30 cellular contexts compared by ENCODE assay signal in genomic region chr19:1501200-1501595, GRCh38. TPM values are rescaled to one million over a fixed set of nuclear protein-coding genes. Genes with fewer than 3 reads are reported as not detected.
DNase-seq lines count a peak whose midpoint lies in the region; ATAC-seq, FAIRE-seq and TF ChIP-seq lines count a peak whose summit lies in the region.
"Had no signal": no experiment of that assay in that cellular context is flagged by ENCODE, and none has a peak within 500 bp of the region (broad histone marks: within the 10 kb centered on the region; RNA-seq: fewer than 3 reads in every experiment).

No MANE protein-coding gene starts in this region.

- peaks cover 28% of the 10 kb centered on the region for H3K27me3 ChIP-seq in foreskin keratinocyte

- no peak for TF ChIP-seq EP300 in A549 (IDR thresholded peaks at IDR 0.05)

- WGBS in A549 (ENCODE audit: missing lambda C conversion rate): 77% methylated on average over 2 of the region's 9 CpGs

- TF ChIP-seq CTCF in A549 (IDR thresholded peaks at IDR 0.05): no peak
- TF ChIP-seq CTCF in foreskin keratinocyte (conservative IDR thresholded peaks at IDR 0.05): no peak

- no peak overlapping the region for H3K4me3 ChIP-seq in A549
- H3K4me3 ChIP-seq: lung, MG63, psoas muscle, SK-N-MC, tibial artery had no signal

- TF ChIP-seq POLR2A in A549 (IDR thresholded peaks at IDR 0.05; ENCODE audit: low read length): no peak

- CTCF ChIA-PET in A549 (lab: Yijun Ruan, JAX): interaction anchor here (1.0 to 2.5 kb wide), 2 partner anchors 11 to 46 kb away, joined by 3 to 9 read pairs; no protein-coding TSS in a partner anchor

- FAIRE-seq in A549 (lab: Jason Lieb, UNC): no peak
- FAIRE-seq: kidney had no signal

- DNase-seq in A549 (ENCODE audit: low read depth in 1 of 2, low spot score in 1 of 2) (no peak), HK-2 (ENCODE audit: unreplicated experiment) (peak; percentile 49), foreskin keratinocyte (no peak), mucosa of gallbladder (ENCODE audit: low spot score) (peak; percentile 85), NCI-H2107 (lab: John Stamatoyannopoulos, UW) (no peak)
- DNase-seq in central memory CD4-positive, alpha-beta T cell: no peak
- DNase-seq: activated CD4-positive, alpha-beta T cell treated with anti-CD3 and anti-CD28 coated beads for 1 hour; activated effector memory CD4-positive, alpha-beta T cell treated with anti-CD3 and anti-CD28 coated beads, Interleukin-2, amount 50 U/mL, for 16 hours; activated T-cell treated with anti-CD3 and anti-CD28 coated beads, Interleukin-2, amount 50 U/mL, for 1 hour; BE2C; cerebellar nuclear complex; HCEC 1CT; KBM-7; kidney; MG63; NCI-H1417; NCI-H2081; NCI-H345; psoas muscle; stimulated activated CD8-positive, alpha-beta memory T cell treated with anti-CD3 and anti-CD28 coated beads, Interleukin-4, amount 100 ng/mL, for 48 hours; T-helper 2 cell; tibial artery had no signal

- H3K27ac ChIP-seq in A549 (no peak overlapping the region), foreskin keratinocyte (no peak overlapping the region)
- H3K27ac ChIP-seq: psoas muscle, SK-N-MC, tibial artery had no signal

- H3K4me1 ChIP-seq in A549 (peaks cover 13% of the 10 kb centered on the region; the same call in 2 of the 3 replicates), foreskin keratinocyte (no peaks in the 10 kb centered on the region)
- H3K4me1 ChIP-seq: BE2C had no signal

- ATAC-seq in A549: no peak
- ATAC-seq in foreskin keratinocyte: peak; percentile 36
- ATAC-seq in GM21529 (IDR thresholded peaks at IDR 0.05; ENCODE audit: unreplicated experiment): no peak
- ATAC-seq in HG02840 (IDR thresholded peaks at IDR 0.05; ENCODE audit: low FRiP score, unreplicated experiment): no peak

- POLR2A ChIA-PET in A549 (lab: Yijun Ruan, JAX): no interaction called here

- peak overlapping the region; percentile 39 for H3K4me2 ChIP-seq in A549

- no peak for TF ChIP-seq RAD21 in A549 (conservative IDR thresholded peaks at IDR 0.05 in 1 of 2, IDR thresholded peaks at IDR 0.05 in 1 of 2)

- H3K9me3 ChIP-seq in A549: no peaks in the 10 kb centered on the region
- H3K9me3 ChIP-seq: BE2C, MG63, psoas muscle, tibial artery had no signal

TF ChIP-seq in A549, 52 proteins besides CTCF, POLR2A, EP300 and RAD21:
- TF ChIP-seq CBX2 (IDR thresholded peaks at IDR 0.05; ENCODE audit: borderline replicate concordance, low read depth) (no peak), CEBPB (IDR thresholded peaks at IDR 0.05) (no peak), ZC3H11A (IDR thresholded peaks at IDR 0.05) (no peak), EHMT2 (IDR thresholded peaks at IDR 0.05; ENCODE audit: low read depth) (no peak), HOXB5 (CRISPR knock-in tag; IDR thresholded peaks at IDR 0.05) (no peak), BHLHE40 (IDR thresholded peaks at IDR 0.05; ENCODE audit: low read depth, low read length) (no peak), JUNB (IDR thresholded peaks at IDR 0.05) (no peak), ELK1 (IDR thresholded peaks at IDR 0.05; ENCODE audit: low read depth, low read length) (no peak), NFE2L2 (conservative IDR thresholded peaks at IDR 0.05; ENCODE audit: low read length) (no peak), RFX5 (IDR thresholded peaks at IDR 0.05) (no peak), MAFK (IDR thresholded peaks at IDR 0.05; ENCODE audit: partially characterized antibody) (no peak), CBX8 (IDR thresholded peaks at IDR 0.05) (no peak), KDM5A (IDR thresholded peaks at IDR 0.05) (no peak)
- TF ChIP-seq, protein P1, sequence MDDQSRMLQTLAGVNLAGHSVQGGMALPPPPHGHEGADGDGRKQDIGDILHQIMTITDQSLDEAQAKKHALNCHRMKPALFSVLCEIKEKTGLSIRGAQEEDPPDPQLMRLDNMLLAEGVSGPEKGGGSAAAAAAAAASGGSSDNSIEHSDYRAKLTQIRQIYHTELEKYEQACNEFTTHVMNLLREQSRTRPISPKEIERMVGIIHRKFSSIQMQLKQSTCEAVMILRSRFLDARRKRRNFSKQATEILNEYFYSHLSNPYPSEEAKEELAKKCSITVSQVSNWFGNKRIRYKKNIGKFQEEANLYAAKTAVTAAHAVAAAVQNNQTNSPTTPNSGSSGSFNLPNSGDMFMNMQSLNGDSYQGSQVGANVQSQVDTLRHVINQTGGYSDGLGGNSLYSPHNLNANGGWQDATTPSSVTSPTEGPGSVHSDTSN (IDR thresholded peaks at IDR 0.05): no peak
- TF ChIP-seq, protein P2, sequence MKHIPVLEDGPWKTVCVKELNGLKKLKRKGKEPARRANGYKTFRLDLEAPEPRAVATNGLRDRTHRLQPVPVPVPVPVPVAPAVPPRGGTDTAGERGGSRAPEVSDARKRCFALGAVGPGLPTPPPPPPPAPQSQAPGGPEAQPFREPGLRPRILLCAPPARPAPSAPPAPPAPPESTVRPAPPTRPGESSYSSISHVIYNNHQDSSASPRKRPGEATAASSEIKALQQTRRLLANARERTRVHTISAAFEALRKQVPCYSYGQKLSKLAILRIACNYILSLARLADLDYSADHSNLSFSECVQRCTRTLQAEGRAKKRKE (CRISPR knock-in tag; IDR thresholded peaks at IDR 0.05; ENCODE audit: low read depth): no peak

RNA-seq across cellular contexts. Expression of gene REEP6, which starts 10.2 kb away (rescaled TPM):
- polyA plus RNA-seq in A549 (2011; rRNA removed): 1.5 and 1.8 TPM in 2 replicates
- 2.7 and 4.1 TPM in 2 replicates for polyA plus RNA-seq in A549 (2012; cell fraction: cytosol; rRNA removed)
- polyA plus RNA-seq in A549 (2012; cell fraction: nucleus; rRNA removed): 2.5 and 3.1 TPM in 2 replicates
- 3.6 to 4.8 TPM (median 4.3 TPM) in 3 replicates for polyA plus RNA-seq in A549 (2017; fragmentation: RNase III; extraction: RNeasy Plus Mini Kit Qiagen cat#74134 plus additional on column Dnase treatment)
- 2.1 and 3.5 TPM in 2 replicates for polyA minus RNA-seq in A549 (2011; rRNA and poly(A)+ RNA removed)
- total RNA-seq in foreskin keratinocyte: 1.1 and 1.4 TPM in 2 replicates
- polyA plus RNA-seq in foreskin keratinocyte: 1.8 and 2.1 TPM in 2 replicates
- 80.5 TPM for total RNA-seq in mucosa of gallbladder

RNA-seq across cellular contexts. Expression of gene PCSK4, which starts 11.0 kb away (rescaled TPM):
- polyA plus RNA-seq in A549 (2011; rRNA removed) (0.76 and 1.0 TPM in 2 replicates), A549 (2017; fragmentation: RNase III; extraction: RNeasy Plus Mini Kit Qiagen cat#74134 plus additional on column Dnase treatment) (1.2 to 3.7 TPM (median 2.1 TPM) in 3 replicates), foreskin keratinocyte (1.0 and 1.1 TPM in 2 replicates)
- polyA plus RNA-seq in A549 (2012; cell fraction: cytosol; rRNA removed): 2.1 and 2.2 TPM in 2 replicates
- 17.3 and 28.8 TPM in 2 replicates for polyA plus RNA-seq in A549 (2012; cell fraction: nucleus; rRNA removed)
- 0.45 and 2.3 TPM in 2 replicates for polyA minus RNA-seq in A549 (2011; rRNA and poly(A)+ RNA removed)
- total RNA-seq in foreskin keratinocyte (0.78 and 0.92 TPM in 2 replicates), mucosa of gallbladder (11.7 TPM)

RNA-seq across cellular contexts. Expression of gene ADAMTSL5, which starts 11.6 kb away (rescaled TPM):
- 1.4 and 2.3 TPM in 2 replicates for polyA plus RNA-seq in A549 (2011; rRNA removed)
- polyA plus RNA-seq in A549 (2012; cell fraction: cytosol; rRNA removed): 2.9 and 4.8 TPM in 2 replicates
- 9.4 and 14.0 TPM in 2 replicates for polyA plus RNA-seq in A549 (2012; cell fraction: nucleus; rRNA removed)
- polyA plus RNA-seq in A549 (2017; fragmentation: RNase III; extraction: RNeasy Plus Mini Kit Qiagen cat#74134 plus additional on column Dnase treatment): 3.0 to 4.1 TPM (median 3.1 TPM) in 3 replicates
- 2.1 and 2.2 TPM in 2 replicates for polyA minus RNA-seq in A549 (2011; rRNA and poly(A)+ RNA removed)
- 6.0 and 7.2 TPM in 2 replicates for total RNA-seq in foreskin keratinocyte
- polyA plus RNA-seq in foreskin keratinocyte: 6.1 and 6.7 TPM in 2 replicates
- total RNA-seq in mucosa of gallbladder: 4.4 TPM
- total RNA-seq: dermis microvascular lymphatic vessel endothelial cell had no signal

RNA-seq across cellular contexts. Expression of gene C19orf25, which starts 22.2 kb away (rescaled TPM):
- polyA plus RNA-seq in A549 (2011; rRNA removed) (6.5 and 8.2 TPM in 2 replicates), A549 (2017; fragmentation: RNase III; extraction: RNeasy Plus Mini Kit Qiagen cat#74134 plus additional on column Dnase treatment) (17.1 to 20.7 TPM (median 18.9 TPM) in 3 replicates), foreskin keratinocyte (40.3 and 43.0 TPM in 2 replicates)
- 21.1 and 30.9 TPM in 2 replicates for polyA plus RNA-seq in A549 (2012; cell fraction: cytosol; rRNA removed)
- polyA plus RNA-seq in A549 (2012; cell fraction: nucleus; rRNA removed): 25.1 and 28.4 TPM in 2 replicates
- polyA minus RNA-seq in A549 (2011; rRNA and poly(A)+ RNA removed): 5.0 and 6.4 TPM in 2 replicates
- total RNA-seq in foreskin keratinocyte (29.5 and 34.9 TPM in 2 replicates), mucosa of gallbladder (41.6 TPM)

RNA-seq across cellular contexts. Expression of gene PLK5, which starts 22.7 kb away (rescaled TPM):
- polyA plus RNA-seq in A549 (2011; rRNA removed) (not detected in 2 replicates), A549 (2017; fragmentation: RNase III; extraction: RNeasy Plus Mini Kit Qiagen cat#74134 plus additional on column Dnase treatment) (not detected in 3 replicates), foreskin keratinocyte (not detected in 2 replicates)
- polyA plus RNA-seq in A549 (2012; cell fraction: cytosol; rRNA removed): not detected in 2 replicates
- polyA plus RNA-seq in A549 (2012; cell fraction: nucleus; rRNA removed): 0.08 and 0.11 TPM in 2 replicates
- polyA minus RNA-seq in A549 (2011; rRNA and poly(A)+ RNA removed): not detected in 2 replicates
- total RNA-seq in foreskin keratinocyte (not detected in 2 replicates), mucosa of gallbladder (0.89 TPM)
- total RNA-seq: Daoy, dermis microvascular lymphatic vessel endothelial cell, HT1080, kidney, lung, psoas muscle, RPMI7951 had no signal

Comparison
In these comparisons a context has a peak if more than half of its experiments do, and no peak if none do; other contexts are left out.
1. DNase-seq: peak in HK-2 (single experiment) and mucosa of gallbladder (single experiment); none in A549 (0 of 2), foreskin keratinocyte (0 of 2), central memory CD4-positive, alpha-beta T cell (single experiment) and NCI-H2107 (single experiment).
2. RNA of gene REEP6, which starts 10.2 kb away (total RNA-seq): 80.5 TPM in mucosa of gallbladder (single experiment); 1.1 to 1.4 TPM in foreskin keratinocyte; every median in the first group is over 10 times any median in the second.